ENCODE assay signal across 8 cellular contexts in genomic region chr2:11778923-11779757, GRCh38. TPM values are rescaled to one million over a fixed set of nuclear protein-coding genes. Genes with fewer than 3 reads are reported as not detected.
DNase-seq lines count a peak whose midpoint lies in the region; ATAC-seq and TF ChIP-seq lines count a peak whose summit lies in the region.

No MANE protein-coding gene starts in this region.

- H2AFZ ChIP-seq in GM23248 (no peak overlapping the region), Karpas-422 (ENCODE audit: low read length) (no peak overlapping the region)

- H3K9ac ChIP-seq in GM23248, result no peak overlapping the region
- no peak overlapping the region for H3K9ac ChIP-seq in Karpas-422 (ENCODE audit: low read length)

- peak overlapping the region; percentile 82 for H3K4me3 Mint-ChIP-seq in activated naive CD4-positive, alpha-beta T cell treated with anti-CD3 and anti-CD28 coated beads, Interleukin-2, amount 50 U/mL, for 24 hours

- H3K27ac ChIP-seq in GM23248 (no peak overlapping the region), Karpas-422 (ENCODE audit: low read length) (no peak overlapping the region), psoas muscle (peak overlapping the region; percentile 65), vagina (no peak overlapping the region)

- H3K36me3 ChIP-seq in GM06990 (ENCODE audit: control insufficient read depth, insufficient read depth, low read length) (peaks cover 8% of the 10 kb centered on the region), GM23248 (ENCODE audit: low read depth) (peaks cover 14% of the 10 kb centered on the region; the same call in 1 of the 2 replicates), Karpas-422 (ENCODE audit: insufficient read depth, low read length) (no peaks in the 10 kb centered on the region), psoas muscle (ENCODE audit: insufficient read depth in 1 of 2, low read depth in 1 of 2) (peaks cover 15 to 66% of the 10 kb centered on the region in 2 donors), vagina (peaks cover 0 to 31% of the 10 kb centered on the region in 2 donors)

- peak; percentile 98 for ATAC-seq in SK-N-SH treated with all-trans-retinoic acid at 6 μM for 48 hours
- peak; percentile 94 for ATAC-seq in Right ventricle myocardium superior (ENCODE audit: poor library complexity)
- ATAC-seq in psoas muscle, result peak; percentile 86 to 95 (median 88)

- H3K9me3 ChIP-seq in GM23248 (ENCODE audit: low read depth), result no peaks in the 10 kb centered on the region
- no peaks in the 10 kb centered on the region for H3K9me3 ChIP-seq in Karpas-422 (ENCODE audit: low read length)
- H3K9me3 ChIP-seq in psoas muscle, result no peaks in the 10 kb centered on the region
- H3K9me3 ChIP-seq in vagina, result no peaks in the 10 kb centered on the region

- H3K27me3 ChIP-seq in GM06990 (replicated peaks; ENCODE audit: control insufficient read depth, insufficient read depth, low read length) (0 out of 2 replicates have a peak, but pooled peaks cover 1% of the 10 kb centered on the region), GM23248 (replicated peaks; ENCODE audit: insufficient read depth) (no peaks in the 10 kb centered on the region), Karpas-422 (ENCODE audit: low read length) (no peaks in the 10 kb centered on the region), psoas muscle (ENCODE audit: insufficient read depth in 3 of 3, low read length in 2 of 3) (no peaks in the 10 kb centered on the region), vagina (no peaks in the 10 kb centered on the region)

- H3K4me2 ChIP-seq in GM23248 (ENCODE audit: unreplicated experiment) (peak overlapping the region; percentile 55), Karpas-422 (ENCODE audit: low read depth, low read length, poor library complexity, severe bottlenecking) (no peak overlapping the region)

- H3F3A ChIP-seq in GM23248 (ENCODE audit: insufficient read depth), result peaks cover 14% of the 10 kb centered on the region

- in situ Hi-C loops in GM23248 (cut with MboI), result no loop called here

- H3K4me1 Mint-ChIP-seq in activated naive CD4-positive, alpha-beta T cell treated with anti-CD3 and anti-CD28 coated beads, Interleukin-2, amount 50 U/mL, for 24 hours, result peaks cover 51% of the 10 kb centered on the region

- TF ChIP-seq CTCF in GM06990 (IDR thresholded peaks at IDR 0.05; ENCODE audit: insufficient read depth, low read length, poor library complexity, severe bottlenecking) (peak; percentile 92), psoas muscle (IDR thresholded peaks at IDR 0.05) (peak; percentile 99), vagina (IDR thresholded peaks at IDR 0.05) (peak; percentile 95 to 98 (median 95))

- H3K36me3 Mint-ChIP-seq in activated naive CD4-positive, alpha-beta T cell treated with anti-CD3 and anti-CD28 coated beads, Interleukin-2, amount 50 U/mL, for 24 hours, result peaks cover 13% of the 10 kb centered on the region

- H3K27me3 Mint-ChIP-seq in activated naive CD4-positive, alpha-beta T cell treated with anti-CD3 and anti-CD28 coated beads, Interleukin-2, amount 50 U/mL, for 24 hours, result no peaks in the 10 kb centered on the region

- intact Hi-C loops in Right ventricle myocardium superior (cut with DNase I) (loop anchor here (2.0 kb wide), 1 partner anchor 40 kb away; no protein-coding TSS in a partner anchor), psoas muscle (cut with DNase I) (loop anchor here (1.0 to 10.0 kb wide), 6 partner anchors 37 to 304 kb away; no protein-coding TSS in a partner anchor), vagina (cut with DNase I) (loop anchor here (5.0 kb wide), 2 partner anchors 92 to 297 kb away; no protein-coding TSS in a partner anchor)

- no peak for TF ChIP-seq POLR2A in vagina (IDR thresholded peaks at IDR 0.05)

- peak; percentile 69 for DNase-seq in GM06990 (ENCODE audit: extremely low read depth, insufficient read length)
- DNase-seq in GM23248, result peak; percentile 80
- peak; percentile 92 for DNase-seq in Karpas-422
- peak; percentile 90 for DNase-seq in Right ventricle myocardium superior
- DNase-seq in psoas muscle, result peak; percentile 85 to 92
- peak in 1 of 2 donors; percentile 67 for DNase-seq in vagina (ENCODE audit: extremely low spot score in 2 of 2)

- H4K20me1 ChIP-seq in GM23248 (ENCODE audit: insufficient read depth), result no peaks in the 10 kb centered on the region
- no peaks in the 10 kb centered on the region; the same call in 1 of the 2 replicates for H4K20me1 ChIP-seq in Karpas-422 (ENCODE audit: insufficient read depth, low read depth, low read length)

- WGBS in GM23248 (ENCODE audit: low coverage in 1 of 2, low lambda C conversion rate in 2 of 2, missing lambda C conversion rate in 2 of 2), 2 experiments, result 29 to 33% methylated on average over 23 of the region's 23 CpGs
- 14 to 21% (median 16%) methylated on average over 23 of the region's 23 CpGs for WGBS in psoas muscle, 3 donors

- H3K4me1 ChIP-seq in GM23248 (ENCODE audit: insufficient read depth) (peaks cover 10% of the 10 kb centered on the region), Karpas-422 (ENCODE audit: low read length) (0 out of 2 replicates have a peak, but pooled peaks cover 5% of the 10 kb centered on the region), psoas muscle (peaks cover 36% of the 10 kb centered on the region), vagina (peaks cover 8% of the 10 kb centered on the region)

- no peaks in the 10 kb centered on the region for H3K9me3 Mint-ChIP-seq in activated naive CD4-positive, alpha-beta T cell treated with anti-CD3 and anti-CD28 coated beads, Interleukin-2, amount 50 U/mL, for 24 hours

- H3K27ac Mint-ChIP-seq in activated naive CD4-positive, alpha-beta T cell treated with anti-CD3 and anti-CD28 coated beads, Interleukin-2, amount 50 U/mL, for 24 hours, result peak overlapping the region; percentile 86

- H3K79me2 ChIP-seq in GM23248 (ENCODE audit: insufficient read depth) (no peaks in the 10 kb centered on the region), Karpas-422 (ENCODE audit: low read length) (no peaks in the 10 kb centered on the region)

- H3K4me3 ChIP-seq in GM06990 (replicated peaks; ENCODE audit: low read depth, low read length) (no peak overlapping the region), GM23248 (peak overlapping the region; percentile 45), Karpas-422 (ENCODE audit: low read length) (no peak overlapping the region), psoas muscle (peak overlapping the region; percentile 12), vagina (no peak overlapping the region)

- no peaks in the 10 kb centered on the region for H3K9me2 ChIP-seq in GM23248 (ENCODE audit: insufficient read depth)
- no peaks in the 10 kb centered on the region for H3K9me2 ChIP-seq in Karpas-422 (replicated peaks; ENCODE audit: insufficient read depth, low read length)

TF ChIP-seq in SK-N-SH treated with all-trans-retinoic acid at 6 μM for 48 hours, 23 proteins besides CTCF, POLR2A, EP300 and RAD21:
- TF ChIP-seq ARNTL (CRISPR knock-in tag; IDR thresholded peaks at IDR 0.05; ENCODE audit: borderline replicate concordance, low read depth) (no peak), GLIS3 (CRISPR knock-in tag; IDR thresholded peaks at IDR 0.05) (no peak)
- TF ChIP-seq, protein P1, sequence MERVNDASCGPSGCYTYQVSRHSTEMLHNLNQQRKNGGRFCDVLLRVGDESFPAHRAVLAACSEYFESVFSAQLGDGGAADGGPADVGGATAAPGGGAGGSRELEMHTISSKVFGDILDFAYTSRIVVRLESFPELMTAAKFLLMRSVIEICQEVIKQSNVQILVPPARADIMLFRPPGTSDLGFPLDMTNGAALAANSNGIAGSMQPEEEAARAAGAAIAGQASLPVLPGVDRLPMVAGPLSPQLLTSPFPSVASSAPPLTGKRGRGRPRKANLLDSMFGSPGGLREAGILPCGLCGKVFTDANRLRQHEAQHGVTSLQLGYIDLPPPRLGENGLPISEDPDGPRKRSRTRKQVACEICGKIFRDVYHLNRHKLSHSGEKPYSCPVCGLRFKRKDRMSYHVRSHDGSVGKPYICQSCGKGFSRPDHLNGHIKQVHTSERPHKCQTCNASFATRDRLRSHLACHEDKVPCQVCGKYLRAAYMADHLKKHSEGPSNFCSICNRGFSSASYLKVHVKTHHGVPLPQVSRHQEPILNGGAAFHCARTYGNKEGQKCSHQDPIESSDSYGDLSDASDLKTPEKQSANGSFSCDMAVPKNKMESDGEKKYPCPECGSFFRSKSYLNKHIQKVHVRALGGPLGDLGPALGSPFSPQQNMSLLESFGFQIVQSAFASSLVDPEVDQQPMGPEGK (CRISPR knock-in tag; IDR thresholded peaks at IDR 0.05; ENCODE audit: borderline replicate concordance), result peak; percentile 51; the same call in 1 of the 2 replicates
- TF ChIP-seq, protein P2, sequence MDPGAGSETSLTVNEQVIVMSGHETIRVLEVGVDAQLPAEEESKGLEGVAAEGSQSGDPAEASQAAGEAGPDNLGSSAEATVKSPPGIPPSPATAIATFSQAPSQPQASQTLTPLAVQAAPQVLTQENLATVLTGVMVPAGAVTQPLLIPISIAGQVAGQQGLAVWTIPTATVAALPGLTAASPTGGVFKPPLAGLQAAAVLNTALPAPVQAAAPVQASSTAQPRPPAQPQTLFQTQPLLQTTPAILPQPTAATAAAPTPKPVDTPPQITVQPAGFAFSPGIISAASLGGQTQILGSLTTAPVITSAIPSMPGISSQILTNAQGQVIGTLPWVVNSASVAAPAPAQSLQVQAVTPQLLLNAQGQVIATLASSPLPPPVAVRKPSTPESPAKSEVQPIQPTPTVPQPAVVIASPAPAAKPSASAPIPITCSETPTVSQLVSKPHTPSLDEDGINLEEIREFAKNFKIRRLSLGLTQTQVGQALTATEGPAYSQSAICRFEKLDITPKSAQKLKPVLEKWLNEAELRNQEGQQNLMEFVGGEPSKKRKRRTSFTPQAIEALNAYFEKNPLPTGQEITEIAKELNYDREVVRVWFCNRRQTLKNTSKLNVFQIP (CRISPR knock-in tag; IDR thresholded peaks at IDR 0.05; ENCODE audit: borderline replicate concordance, low read depth), result no peak

RNA-seq across cellular contexts. Expression of gene LPIN1, which starts 32.7 kb away (rescaled TPM):
- 11.3 and 12.6 TPM in 2 replicates for total RNA-seq in GM23248 (2014; rRNA removed; shearing (Covaris generic))
- polyA plus RNA-seq in GM23248 (2016; fragmentation: Nextera tagmentation; extraction: Ambion mirVana) (9.9 and 11.2 TPM in 2 replicates), psoas muscle (100 to 1,000 TPM in 2 of 3 donors, 10 to 100 TPM in 1; 82.0 to 291 (median 146) TPM)
- 4.9 and 10.8 TPM in 2 replicates for total RNA-seq in Karpas-422 (2014; rRNA removed; shearing (Covaris generic); ENCODE audit: low replicate concordance)
- total RNA-seq in Right ventricle myocardium superior (62.4 TPM), psoas muscle (100 to 1,000 TPM; 109 to 382 (median 250) TPM), vagina (67.5 TPM)

Comparison
In these comparisons a context has a peak if more than half of its experiments do, and no peak if none do; other contexts are left out.
1. H3K4me3 ChIP-seq: peak in GM23248 (single experiment) and psoas muscle (single experiment); none in GM06990 (single experiment), Karpas-422 (single experiment) and vagina (0 of 2).
2. Peak in every context shown above with its lines, with median percentiles within 50 percentile points of each other: CTCF ChIP-seq and ATAC-seq.